ENCODE assay signal across 8 cellular contexts in genomic region chr12:91875676-91876075, GRCh38.
A peak's percentile ranks its signal among the peaks of the same experiment; 100 is the strongest.
DNase-seq lines count a peak whose midpoint lies in the region; ATAC-seq and TF ChIP-seq lines count a peak whose summit lies in the region.
"Not testable (repeated sequence)": the region's sequence is repeated elsewhere in the genome, so short reads cannot be mapped to it uniquely, and the experiment has no call there.

No MANE protein-coding gene starts in this region.

- 78 to 93% (median 88%) methylated on average over 3 of the region's 3 CpGs for WGBS in stomach, 5 donors

- not testable (repeated sequence) for H3K27me3 Mint-ChIP-seq in activated CD4-positive, alpha-beta T cell treated with anti-CD3 and anti-CD28 coated beads, Interleukin-2, amount 10 ng/mL, durations not matched to agents 24 days and 14 days; activated T-helper 17 cell treated with anti-CD3 and anti-CD28 coated beads, Interleukin-2, amount 50 U/mL, for 72 hours; activated naive CD8-positive, alpha-beta T cell treated with anti-CD3 and anti-CD28 coated beads, Interleukin-2, amount 10 ng/mL, durations not matched to agents 7 days and 5 days; natural killer cell treated with Interleukin-12 subunit alpha and Interleukin-12 subunit beta and Interleukin-15 and Interleukin-18, amount 100 ng/mL, for 72 hours
- H3K27me3 Mint-ChIP-seq in immature natural killer cell (ENCODE audit: low read depth in 3 of 3): peaks cover 8 to 26% (median 22%) of the 10 kb centered on the region in 3 donors

- not testable (repeated sequence) for TF ChIP-seq POLR2A in stomach (IDR thresholded peaks at IDR 0.05)

- DNase-seq in DND-41; activated CD4-positive, alpha-beta T cell treated with anti-CD3 and anti-CD28 coated beads, Interleukin-2, amount 10 ng/mL, durations not matched to agents 24 days and 14 days; activated naive CD8-positive, alpha-beta T cell treated with anti-CD3 and anti-CD28 coated beads, Interleukin-2, amount 10 ng/mL, durations not matched to agents 7 days and 5 days; natural killer cell treated with Interleukin-12 subunit alpha and Interleukin-12 subunit beta and Interleukin-15 and Interleukin-18, amount 100 ng/mL, for 72 hours (ENCODE audit: low spot score); stomach: not testable (repeated sequence)
- DNase-seq in immature natural killer cell: peak; percentile 69 to 78 (median 78)

- H3K9ac ChIP-seq in DND-41 (ENCODE audit: low read depth, low read length): not testable (repeated sequence)

- intact Hi-C loops in activated CD4-positive, alpha-beta T cell treated with anti-CD3 and anti-CD28 coated beads, Interleukin-2, amount 10 ng/mL, durations not matched to agents 24 days and 14 days (cut with micrococcal nuclease): loop anchor here (2.0 to 10.0 kb wide), 9 partner anchors 61 to 1052 kb away; partner anchors contain the start of gene EEA1
- intact Hi-C loops in stomach (cut with DNase I; ENCODE audit: low total_unique reads): not testable (repeated sequence)

- not testable (repeated sequence) for H3K79me2 ChIP-seq in DND-41 (ENCODE audit: insufficient read depth, low read length)

- H3K36me3 ChIP-seq in DND-41 (ENCODE audit: insufficient read depth, low read length); stomach: not testable (repeated sequence)

- not testable (repeated sequence) for H2AFZ ChIP-seq in DND-41 (ENCODE audit: low read depth, low read length)

- not testable (repeated sequence) for H3K9me3 ChIP-seq in DND-41 (ENCODE audit: insufficient read depth, low read length, severe bottlenecking); stomach

- peaks cover 48% of the 10 kb centered on the region for H3K4me1 ChIP-seq in DND-41 (ENCODE audit: insufficient read depth, low read length)
- H3K4me1 ChIP-seq in stomach: peaks cover 6 to 35% (median 12%) of the 10 kb centered on the region in 4 donors

- H3K4me3 Mint-ChIP-seq in activated CD4-positive, alpha-beta T cell treated with anti-CD3 and anti-CD28 coated beads, Interleukin-2, amount 10 ng/mL, durations not matched to agents 24 days and 14 days; activated naive CD8-positive, alpha-beta T cell treated with anti-CD3 and anti-CD28 coated beads, Interleukin-2, amount 10 ng/mL, durations not matched to agents 7 days and 5 days: not testable (repeated sequence)
- peak overlapping the region; percentile 91 for H3K4me3 Mint-ChIP-seq in activated T-helper 17 cell treated with anti-CD3 and anti-CD28 coated beads, Interleukin-2, amount 50 U/mL, for 72 hours
- H3K4me3 Mint-ChIP-seq in immature natural killer cell: peak overlapping the region; percentile 80 to 90 (median 84)
- peak overlapping the region; percentile 66 for H3K4me3 Mint-ChIP-seq in natural killer cell treated with Interleukin-12 subunit alpha and Interleukin-12 subunit beta and Interleukin-15 and Interleukin-18, amount 100 ng/mL, for 72 hours

- ATAC-seq in DND-41 (ENCODE audit: insufficient read depth, low read depth); activated T-helper 17 cell treated with anti-CD3 and anti-CD28 coated beads, Interleukin-2, amount 50 U/mL, for 72 hours (replicated peaks); activated naive CD8-positive, alpha-beta T cell treated with anti-CD3 and anti-CD28 coated beads, Interleukin-2, amount 10 ng/mL, durations not matched to agents 7 days and 5 days (ENCODE audit: low read depth); natural killer cell treated with Interleukin-12 subunit alpha and Interleukin-12 subunit beta and Interleukin-15 and Interleukin-18, amount 100 ng/mL, for 72 hours: not testable (repeated sequence)

- POLR2A ChIA-PET in activated naive CD8-positive, alpha-beta T cell treated with anti-CD3 and anti-CD28 coated beads, Interleukin-2, amount 10 ng/mL, durations not matched to agents 7 days and 5 days (lab: Charles Lee): interaction anchor here (6.4 kb wide), 1 partner anchor 269 kb away, joined by 47 read pairs; the partner anchor contains the start of gene BTG1

- peaks cover 15% of the 10 kb centered on the region for H3K9me3 Mint-ChIP-seq in activated CD4-positive, alpha-beta T cell treated with anti-CD3 and anti-CD28 coated beads, Interleukin-2, amount 10 ng/mL, durations not matched to agents 24 days and 14 days
- H3K9me3 Mint-ChIP-seq in activated T-helper 17 cell treated with anti-CD3 and anti-CD28 coated beads, Interleukin-2, amount 50 U/mL, for 72 hours; activated naive CD8-positive, alpha-beta T cell treated with anti-CD3 and anti-CD28 coated beads, Interleukin-2, amount 10 ng/mL, durations not matched to agents 7 days and 5 days; immature natural killer cell; natural killer cell treated with Interleukin-12 subunit alpha and Interleukin-12 subunit beta and Interleukin-15 and Interleukin-18, amount 100 ng/mL, for 72 hours: not testable (repeated sequence)

- H3K4me3 ChIP-seq in DND-41 (ENCODE audit: low read depth in 1 of 2, low read length in 2 of 2); stomach: not testable (repeated sequence)

- not testable (repeated sequence) for TF ChIP-seq EP300 in stomach (IDR thresholded peaks at IDR 0.05)

- not testable (repeated sequence) for H3K27me3 ChIP-seq in DND-41 (ENCODE audit: insufficient read depth, low read length, poor library complexity); stomach

- not testable (repeated sequence) for TF ChIP-seq CTCF in 22Rv1 (IDR thresholded peaks at IDR 0.05); DND-41 (IDR thresholded peaks at IDR 0.05; ENCODE audit: borderline replicate concordance, extremely low read depth, low read length, poor library complexity, severe bottlenecking); stomach (IDR thresholded peaks at IDR 0.05)

- H3K4me2 ChIP-seq in DND-41 (ENCODE audit: insufficient read depth, low read length): not testable (repeated sequence)

- peaks cover 54% of the 10 kb centered on the region for H3K4me1 Mint-ChIP-seq in activated CD4-positive, alpha-beta T cell treated with anti-CD3 and anti-CD28 coated beads, Interleukin-2, amount 10 ng/mL, durations not matched to agents 24 days and 14 days
- peaks cover 61% of the 10 kb centered on the region for H3K4me1 Mint-ChIP-seq in activated T-helper 17 cell treated with anti-CD3 and anti-CD28 coated beads, Interleukin-2, amount 50 U/mL, for 72 hours
- H3K4me1 Mint-ChIP-seq in activated naive CD8-positive, alpha-beta T cell treated with anti-CD3 and anti-CD28 coated beads, Interleukin-2, amount 10 ng/mL, durations not matched to agents 7 days and 5 days: peaks cover 47% of the 10 kb centered on the region
- H3K4me1 Mint-ChIP-seq in immature natural killer cell: peaks cover 94 to 97% of the 10 kb centered on the region in 2 donors
- H3K4me1 Mint-ChIP-seq in natural killer cell treated with Interleukin-12 subunit alpha and Interleukin-12 subunit beta and Interleukin-15 and Interleukin-18, amount 100 ng/mL, for 72 hours (ENCODE audit: low read depth in 2 of 2): peaks cover 66 to 69% of the 10 kb centered on the region in 2 donors

- H3K27ac Mint-ChIP-seq in activated CD4-positive, alpha-beta T cell treated with anti-CD3 and anti-CD28 coated beads, Interleukin-2, amount 10 ng/mL, durations not matched to agents 24 days and 14 days: peak overlapping the region; percentile 31
- H3K27ac Mint-ChIP-seq in activated T-helper 17 cell treated with anti-CD3 and anti-CD28 coated beads, Interleukin-2, amount 50 U/mL, for 72 hours: peak overlapping the region; percentile 100
- peak overlapping the region; percentile 94 for H3K27ac Mint-ChIP-seq in activated naive CD8-positive, alpha-beta T cell treated with anti-CD3 and anti-CD28 coated beads, Interleukin-2, amount 10 ng/mL, durations not matched to agents 7 days and 5 days
- peak overlapping the region; percentile 97 to 100 (median 100) for H3K27ac Mint-ChIP-seq in immature natural killer cell
- peak overlapping the region; percentile 86 to 92 for H3K27ac Mint-ChIP-seq in natural killer cell treated with Interleukin-12 subunit alpha and Interleukin-12 subunit beta and Interleukin-15 and Interleukin-18, amount 100 ng/mL, for 72 hours

- H3K36me3 Mint-ChIP-seq in activated CD4-positive, alpha-beta T cell treated with anti-CD3 and anti-CD28 coated beads, Interleukin-2, amount 10 ng/mL, durations not matched to agents 24 days and 14 days (ENCODE audit: low read depth): peaks cover 21% of the 10 kb centered on the region
- peaks cover 13% of the 10 kb centered on the region for H3K36me3 Mint-ChIP-seq in activated T-helper 17 cell treated with anti-CD3 and anti-CD28 coated beads, Interleukin-2, amount 50 U/mL, for 72 hours (ENCODE audit: low read depth)
- H3K36me3 Mint-ChIP-seq in activated naive CD8-positive, alpha-beta T cell treated with anti-CD3 and anti-CD28 coated beads, Interleukin-2, amount 10 ng/mL, durations not matched to agents 7 days and 5 days: peaks cover 31% of the 10 kb centered on the region
- H3K36me3 Mint-ChIP-seq in immature natural killer cell; natural killer cell treated with Interleukin-12 subunit alpha and Interleukin-12 subunit beta and Interleukin-15 and Interleukin-18, amount 100 ng/mL, for 72 hours: not testable (repeated sequence)

- H3K27ac ChIP-seq in 22Rv1 (peak overlapping the region; percentile 85), DND-41 (ENCODE audit: low read length) (0 out of 2 replicates have a peak overlapping the region, but pooled peaks have one; percentile 96), stomach (peak overlapping the region in 3 of 5 donors; percentile 61 to 75 (median 69))

- H4K20me1 ChIP-seq in DND-41 (ENCODE audit: insufficient read depth, low read length): not testable (repeated sequence)

Comparison
In these comparisons a context has a peak if more than half of its experiments do, and no peak if none do; other contexts are left out.
1. H3K27ac Mint-ChIP-seq: peak in every context shown above with its lines; median percentile 100 in activated T-helper 17 cell treated with anti-CD3 and anti-CD28 coated beads, Interleukin-2, amount 50 U/mL, for 72 hours; 100 in immature natural killer cell; 94 in activated naive CD8-positive, alpha-beta T cell treated with anti-CD3 and anti-CD28 coated beads, Interleukin-2, amount 10 ng/mL, durations not matched to agents 7 days and 5 days; 89 in natural killer cell treated with Interleukin-12 subunit alpha and Interleukin-12 subunit beta and Interleukin-15 and Interleukin-18, amount 100 ng/mL, for 72 hours; 31 in activated CD4-positive, alpha-beta T cell treated with anti-CD3 and anti-CD28 coated beads, Interleukin-2, amount 10 ng/mL, durations not matched to agents 24 days and 14 days.